24 cellular contexts compared by ENCODE assay signal in genomic region chr9:36431078-36431477, GRCh38. TPM values are rescaled to one million over a fixed set of nuclear protein-coding genes. Genes with fewer than 3 reads are reported as not detected.
A peak's percentile ranks its signal among the peaks of the same experiment; 100 is the strongest.
DNase-seq lines count a peak whose midpoint lies in the region; ATAC-seq, FAIRE-seq and TF ChIP-seq lines count a peak whose summit lies in the region.
"Had no signal": no experiment of that assay in that cellular context is flagged by ENCODE, and none has a peak within 500 bp of the region (broad histone marks: within the 10 kb centered on the region; RNA-seq: fewer than 3 reads in every experiment).

No MANE protein-coding gene starts in this region.

- peak; percentile 49; the same call in 1 of the 3 replicates for ATAC-seq in HepG2
- ATAC-seq in right lobe of liver: no peak
- ATAC-seq in GM12878: no peak
- ATAC-seq in GM18909 (IDR thresholded peaks at IDR 0.05; ENCODE audit: poor library complexity, unreplicated experiment): no peak
- ATAC-seq: K562, PC-3 had no signal

- H2AFZ ChIP-seq in HepG2 (ENCODE audit: low read length): no peak overlapping the region
- H2AFZ ChIP-seq in OCI-LY7 (ENCODE audit: low read length): no peak overlapping the region
- no peak overlapping the region for H2AFZ ChIP-seq in GM12878 (ENCODE audit: control insufficient read depth, low read depth, low read length)

- TF ChIP-seq RAD21 in HepG2 (CRISPR knock-in tag; IDR thresholded peaks at IDR 0.05) (no peak), GM12878 (IDR thresholded peaks at IDR 0.05; ENCODE audit: insufficient read depth, low read depth, low read length) (no peak)

- TF ChIP-seq POLR2A in HepG2 (IDR thresholded peaks at IDR 0.05; ENCODE audit: insufficient read depth in 1 of 2, low read depth in 2 of 2, low read length in 2 of 2) (no peak), right lobe of liver (IDR thresholded peaks at IDR 0.05) (no peak), GM12878 (IDR thresholded peaks at IDR 0.05; ENCODE audit: low read depth, low read length) (no peak), esophagus muscularis mucosa (IDR thresholded peaks at IDR 0.05; ENCODE audit: low read depth) (no peak)

- SMC1A ChIA-PET in GM12878 (lab: Charles Lee; ENCODE audit: uncharacterized antibody, unreplicated experiment): interaction anchor here (0.6 to 1.2 kb wide), 2 partner anchors 19 to 30 kb away, joined by 3 read pairs; no protein-coding TSS in a partner anchor

- DNase-seq in HepG2 (ENCODE audit: low spot score) (no peak), right lobe of liver (no peak), OCI-LY7 (ENCODE audit: low spot score) (no peak), GM12878 (ENCODE audit: low read depth, low spot score) (no peak), urothelium cell line (ENCODE audit: low spot score) (no peak), esophagus muscularis mucosa (ENCODE audit: extremely low spot score) (no peak), kidney (no peak)
- DNase-seq: 8988T, Kasumi-1, MV-4-11, NCI-H1105, NCI-H1436 treated with DMSO at 0.1 percent for 48 hours, NCI-H187 treated with DMSO at 0.1 percent for 48 hours, NCI-H2171 treated with DMSO at 0.1 percent for 48 hours, NCI-H524, NCI-H748 treated with DMSO at 0.1 percent for 48 hours, PC-3, Right ventricle myocardium superior, RPMI8226 had no signal

- CTCF ChIA-PET in HepG2 (lab: Yijun Ruan, JAX; ENCODE audit: low intra/inter-chr PET ratio, low total read pairs) (no interaction called here), OCI-LY7 (lab: Charles Lee; ENCODE audit: unreplicated experiment) (no interaction called here), GM12878 (lab: Yijun Ruan, JAX) (interaction anchor here (0.6 to 1.9 kb wide), 3 partner anchors 24 to 125 kb away, joined by 3 to 7 read pairs (median 3); no protein-coding TSS in a partner anchor)

- H3K27ac ChIP-seq in HepG2 (ENCODE audit: extremely low read length, insufficient read depth, low read length) (no peak overlapping the region), right lobe of liver (no peak overlapping the region), OCI-LY7 (ENCODE audit: low read depth, low read length, poor library complexity, severe bottlenecking) (no peak overlapping the region), GM12878 (ENCODE audit: control insufficient read depth, insufficient read depth) (no peak overlapping the region), esophagus muscularis mucosa (replicated peaks in 1 of 4) (no peak overlapping the region), kidney (ENCODE audit: low read depth in 2 of 2, low read length in 2 of 2) (no peak overlapping the region)
- H3K27ac ChIP-seq: SJSA1 had no signal

- RAD21 ChIA-PET in GM12878 (lab: Charles Lee; ENCODE audit: unreplicated experiment): interaction anchor here (1.1 kb wide), 1 partner anchor 24 kb away, joined by 5 read pairs; no protein-coding TSS in a partner anchor

- H3K9ac ChIP-seq in HepG2 (ENCODE audit: insufficient read depth, low read depth, low read length): no peak overlapping the region
- no peak overlapping the region for H3K9ac ChIP-seq in GM12878 (ENCODE audit: control insufficient read depth, insufficient read depth, low read length)
- H3K9ac ChIP-seq in kidney (ENCODE audit: low read length in 2 of 2): no peak overlapping the region

- BruUV-seq in HepG2 (replicated peaks; lab: Mats Ljungman, UMichigan) (no TSS peak), OCI-LY7 (replicated peaks; lab: Mats Ljungman, UMichigan) (no TSS peak), GM12878 (replicated peaks; lab: Mats Ljungman, UMichigan) (no TSS peak)

- FAIRE-seq in HepG2 (lab: Jason Lieb, UNC): no peak
- no peak for FAIRE-seq in GM12878 (lab: Jason Lieb, UNC)
- FAIRE-seq in urothelium cell line (lab: Jason Lieb, UNC): peak; percentile 35
- FAIRE-seq in kidney (lab: Jason Lieb, UNC): no peak
- FAIRE-seq: GM12892, K562 had no signal

- intact Hi-C loops in HepG2 (cut with micrococcal nuclease; ENCODE audit: unreplicated experiment) (no loop called here), right lobe of liver (cut with DNase I) (no loop called here), OCI-LY7 (cut with micrococcal nuclease; ENCODE audit: unreplicated experiment) (loop anchor here (1.0 kb wide), 1 partner anchor 12 kb away; no protein-coding TSS in a partner anchor), GM12878 (cut with micrococcal nuclease; ENCODE audit: unreplicated experiment) (no loop called here), esophagus muscularis mucosa (cut with DNase I) (no loop called here), kidney (cut with DNase I) (no loop called here)

- H3K36me3 ChIP-seq in HepG2 (replicated peaks in 1 of 2; ENCODE audit: control insufficient read depth in 1 of 2, insufficient read depth in 2 of 2, low read length in 2 of 2) (no peaks in the 10 kb centered on the region; a peak in 1 of 5 replicates), right lobe of liver (no peaks in the 10 kb centered on the region), OCI-LY7 (ENCODE audit: insufficient read depth, low read length) (peaks cover 4% of the 10 kb centered on the region; the same call in 1 of the 2 replicates), GM12878 (ENCODE audit: control insufficient read depth in 2 of 2, insufficient read depth in 2 of 2, low read length in 1 of 2) (no peaks in the 10 kb centered on the region; a peak in 1 of 4 replicates), esophagus muscularis mucosa (peaks cover 0 to 10% (median 0%) of the 10 kb centered on the region in 4 donors), kidney (ENCODE audit: control insufficient read depth in 1 of 2, insufficient read depth in 2 of 2, low read length in 2 of 2) (no peaks in the 10 kb centered on the region)
- H3K36me3 ChIP-seq: HAP-1, SJSA1 had no signal

- no peaks in the 10 kb centered on the region for H3K9me2 ChIP-seq in OCI-LY7 (ENCODE audit: insufficient read depth, low read length)

- no peaks in the 10 kb centered on the region for H3K27me3 ChIP-seq in HepG2 (ENCODE audit: control insufficient read depth in 1 of 2, insufficient read depth in 2 of 2, low read length in 2 of 2)
- H3K27me3 ChIP-seq in right lobe of liver: no peaks in the 10 kb centered on the region
- H3K27me3 ChIP-seq in GM12878 (replicated peaks in 1 of 2; ENCODE audit: control insufficient read depth in 2 of 2, insufficient read depth in 2 of 2, low read length in 1 of 2): no peaks in the 10 kb centered on the region
- no peaks in the 10 kb centered on the region for H3K27me3 ChIP-seq in esophagus muscularis mucosa
- H3K27me3 ChIP-seq: SJSA1 had no signal

- H3K4me1 ChIP-seq in HepG2 (ENCODE audit: insufficient read depth, low read length) (no peaks in the 10 kb centered on the region), right lobe of liver (peaks cover 0 to 3% (median 0%) of the 10 kb centered on the region in 4 donors), OCI-LY7 (ENCODE audit: insufficient read depth, low read length, poor library complexity, severe bottlenecking) (no peaks in the 10 kb centered on the region), GM12878 (ENCODE audit: control insufficient read depth, insufficient read depth, low read length) (no peaks in the 10 kb centered on the region), esophagus muscularis mucosa (no peaks in the 10 kb centered on the region), kidney (ENCODE audit: control insufficient read depth in 1 of 2, insufficient read depth in 1 of 2, low read depth in 1 of 2, low read length in 2 of 2) (no peaks in the 10 kb centered on the region)
- H3K4me1 ChIP-seq: SJSA1 had no signal

- TF ChIP-seq EP300 in HepG2 (IDR thresholded peaks at IDR 0.05; ENCODE audit: low read depth in 2 of 2, low read length in 2 of 2): no peak
- no peak for TF ChIP-seq EP300 in HepG2 (CRISPR knock-in tag; IDR thresholded peaks at IDR 0.05; ENCODE audit: borderline replicate concordance)
- TF ChIP-seq EP300 in GM12878 (IDR thresholded peaks at IDR 0.05; ENCODE audit: borderline replicate concordance in 1 of 2, control insufficient read depth in 1 of 2, low read depth in 2 of 2, low read length in 2 of 2): no peak
- TF ChIP-seq EP300 in esophagus muscularis mucosa (IDR thresholded peaks at IDR 0.05): no peak

- no peak for TF ChIP-seq CTCF in HepG2 (CRISPR knock-in tag; IDR thresholded peaks at IDR 0.05)
- TF ChIP-seq CTCF in right lobe of liver (IDR thresholded peaks at IDR 0.05): no peak
- peak; percentile 38; the same call in 1 of the 2 replicates for TF ChIP-seq CTCF in OCI-LY7 (conservative IDR thresholded peaks at IDR 0.05; ENCODE audit: low read length)
- no peak for TF ChIP-seq CTCF in GM12878 (IDR thresholded peaks at IDR 0.05 in 2 of 3, conservative IDR thresholded peaks at IDR 0.05 in 1 of 3; ENCODE audit: control insufficient read depth in 2 of 3, extremely low read depth in 1 of 3, insufficient read depth in 1 of 3, low read depth in 3 of 3, low read length in 3 of 3)
- TF ChIP-seq CTCF in esophagus muscularis mucosa (IDR thresholded peaks at IDR 0.05): no peak
- TF ChIP-seq CTCF in kidney (IDR thresholded peaks at IDR 0.05; ENCODE audit: borderline replicate concordance, extremely low read depth, insufficient read depth): no peak

- no peak overlapping the region for H3K4me2 ChIP-seq in HepG2 (ENCODE audit: low read depth, low read length)
- no peak overlapping the region for H3K4me2 ChIP-seq in OCI-LY7 (ENCODE audit: low read length)
- H3K4me2 ChIP-seq in GM12878 (ENCODE audit: control insufficient read depth, insufficient read depth): no peak overlapping the region

- H3K9me3 ChIP-seq in HepG2 (ENCODE audit: low read length): no peaks in the 10 kb centered on the region
- no peaks in the 10 kb centered on the region for H3K9me3 ChIP-seq in right lobe of liver
- H3K9me3 ChIP-seq in OCI-LY7 (ENCODE audit: low read length): no peaks in the 10 kb centered on the region
- H3K9me3 ChIP-seq in GM12878 (replicated peaks; ENCODE audit: control insufficient read depth, insufficient read depth, low read length): no peaks in the 10 kb centered on the region
- no peaks in the 10 kb centered on the region for H3K9me3 ChIP-seq in esophagus muscularis mucosa
- no peaks in the 10 kb centered on the region for H3K9me3 ChIP-seq in kidney (ENCODE audit: control insufficient read depth in 1 of 2, low read length in 2 of 2)
- H3K9me3 ChIP-seq: HAP-1, SJSA1 had no signal

- 95% methylated on average over 4 of the region's 4 CpGs for WGBS in HepG2 (ENCODE audit: low lambda C conversion rate)
- 88% methylated on average over 4 of the region's 4 CpGs for WGBS in right lobe of liver (ENCODE audit: insufficient coverage, low coverage, low lambda C conversion rate, missing lambda C conversion rate)
- WGBS in GM12878 (ENCODE audit: insufficient coverage, insufficient replicate concordance, low lambda C conversion rate, missing lambda C conversion rate): 64% methylated on average over 4 of the region's 4 CpGs
- 94% methylated on average over 4 of the region's 4 CpGs for WGBS in esophagus muscularis mucosa

- H3K79me2 ChIP-seq in HepG2 (ENCODE audit: insufficient read depth, low read length): peaks cover 3% of the 10 kb centered on the region
- H3K79me2 ChIP-seq in OCI-LY7 (ENCODE audit: insufficient read depth, low read depth, low read length): no peaks in the 10 kb centered on the region
- peaks cover 3% of the 10 kb centered on the region for H3K79me2 ChIP-seq in GM12878 (ENCODE audit: control insufficient read depth, insufficient read depth, low read length)

- H4K20me1 ChIP-seq in HepG2 (ENCODE audit: insufficient read depth, low read length) (no peaks in the 10 kb centered on the region), OCI-LY7 (ENCODE audit: insufficient read depth, low read length) (peaks cover 4% of the 10 kb centered on the region; the same call in 1 of the 2 replicates), GM12878 (ENCODE audit: control insufficient read depth, insufficient read depth) (no peaks in the 10 kb centered on the region)

- POLR2A ChIA-PET in HepG2 (lab: Yijun Ruan, JAX) (no interaction called here), OCI-LY7 (lab: Charles Lee) (interaction anchor here (0.9 kb wide), 1 partner anchor 10 kb away, joined by 3 read pairs; no protein-coding TSS in a partner anchor), GM12878 (lab: Charles Lee) (no interaction called here)

- no peak overlapping the region for H3K4me3 ChIP-seq in HepG2 (replicated peaks in 1 of 3; ENCODE audit: insufficient read depth in 1 of 3, low read depth in 2 of 3, low read length in 3 of 3)
- H3K4me3 ChIP-seq in right lobe of liver: no peak overlapping the region
- H3K4me3 ChIP-seq in OCI-LY7 (ENCODE audit: low read depth, low read length, poor library complexity, severe bottlenecking): no peak overlapping the region
- no peak overlapping the region for H3K4me3 ChIP-seq in GM12878
- H3K4me3 ChIP-seq in esophagus muscularis mucosa: no peak overlapping the region
- H3K4me3 ChIP-seq in kidney (ENCODE audit: low read length in 2 of 2): no peak overlapping the region
- H3K4me3 ChIP-seq: HAP-1, K562, SJSA1 had no signal

- in situ Hi-C loops in HepG2 (cut with HindIII; ENCODE audit: extremely low pct_ligation_motif_present, low pct_unique_long_range_greater_than_20kb): no loop called here
- in situ Hi-C loops in GM12878 (cut with MboI): no loop called here

RNA-seq across cellular contexts. Expression of gene RNF38, which starts 31.0 kb away (rescaled TPM):
- 9.1 and 16.2 TPM in 2 replicates for total RNA-seq in HepG2 (2016; rRNA removed; fragmentation: Illumina TruSeq; extraction: Trizol)
- total RNA-seq in HepG2 (2016; cell fraction: cytosol; rRNA removed; fragmentation: Illumina TruSeq; extraction: Trizol; ENCODE audit: low read depth): 6.7 and 7.6 TPM in 2 replicates
- 8.0 and 14.4 TPM in 2 replicates for total RNA-seq in HepG2 (2016; cell fraction: insoluble cytoplasmic fraction; rRNA removed; fragmentation: Illumina TruSeq; extraction: Trizol)
- 13.6 and 14.3 TPM in 2 replicates for total RNA-seq in HepG2 (2016; cell fraction: membrane; rRNA removed; fragmentation: Illumina TruSeq; extraction: Trizol)
- 10.3 and 11.7 TPM in 2 replicates for total RNA-seq in HepG2 (2016; cell fraction: nucleus; rRNA removed; fragmentation: Illumina TruSeq; extraction: Trizol)
- 24.8 and 32.1 TPM in 2 replicates for polyA plus RNA-seq in HepG2 (2011; rRNA removed)
- 18.3 and 19.4 TPM in 2 replicates for polyA plus RNA-seq in HepG2 (2011; cell fraction: cytosol; rRNA removed)
- polyA plus RNA-seq in HepG2 (2011; cell fraction: nucleus; rRNA removed): 18.0 and 18.4 TPM in 2 replicates
- 13.1 and 14.4 TPM in 2 replicates for polyA plus RNA-seq in HepG2 (2012)
- 1.8 and 2.4 TPM in 2 replicates for polyA plus RNA-seq in HepG2 (2016; cell fraction: cytosol; fragmentation: Illumina TruSeq; extraction: Trizol; ENCODE audit: low read depth)
- 18.8 and 19.6 TPM in 2 replicates for polyA plus RNA-seq in HepG2 (2016; cell fraction: insoluble cytoplasmic fraction; fragmentation: Illumina TruSeq; extraction: Trizol; ENCODE audit: low read depth)
- polyA plus RNA-seq in HepG2 (2016; cell fraction: membrane; fragmentation: Illumina TruSeq; extraction: Trizol; ENCODE audit: low read depth): 8.9 and 9.0 TPM in 2 replicates
- polyA plus RNA-seq in HepG2 (2016; cell fraction: nucleus; fragmentation: Illumina TruSeq; extraction: Trizol; ENCODE audit: insufficient read depth, low read depth): 14.3 and 15.2 TPM in 2 replicates
- polyA minus RNA-seq in HepG2 (2011; rRNA and poly(A)+ RNA removed; ENCODE audit: low replicate concordance): 76.4 and 85.4 TPM in 2 replicates
- 15.9 and 21.4 TPM in 2 replicates for polyA minus RNA-seq in HepG2 (2011; cell fraction: cytosol; rRNA and poly(A)+ RNA removed)
- polyA minus RNA-seq in HepG2 (2011; cell fraction: nucleus; rRNA and poly(A)+ RNA removed): 24.9 and 25.5 TPM in 2 replicates
- total RNA-seq in right lobe of liver: 10 to 100 TPM in 4 of 6 experiments, 1 to 10 TPM in 2; 6.8 to 13.5 (median 11.9) TPM
- total RNA-seq in OCI-LY7 (2014; rRNA removed; shearing (Covaris generic)): 5.7 and 9.0 TPM in 2 replicates
- 25.5 and 30.5 TPM in 2 replicates for total RNA-seq in OCI-LY7 (2022)
- 36.3 and 41.7 TPM in 2 replicates for total RNA-seq in GM12878 (2013; cell fraction: nucleolus; rRNA removed)
- 10.4 and 13.3 TPM in 2 replicates for total RNA-seq in GM12878 (2014; rRNA removed)
- 16.4 and 16.7 TPM in 2 replicates for total RNA-seq in GM12878 (2014; rRNA removed; fragmentation: Illumina TruSeq; extraction: Trizol)
- 31.3 and 34.7 TPM in 2 replicates for total RNA-seq in GM12878 (2021)
- polyA plus RNA-seq in GM12878 (2011; ENCODE audit: low read depth): 10.2 TPM
- polyA plus RNA-seq in GM12878 (2011; rRNA removed): 24.7 and 32.0 TPM in 2 replicates
- 27.9 and 28.9 TPM in 2 replicates for polyA plus RNA-seq in GM12878 (2011; cell fraction: cytosol; rRNA removed)
- 25.6 and 30.9 TPM in 2 replicates for polyA plus RNA-seq in GM12878 (2011; cell fraction: nucleus; rRNA removed)
- 14.4 and 16.1 TPM in 2 replicates for polyA plus RNA-seq in GM12878 (2012)
- polyA plus RNA-seq in GM12878 (2014; fragmentation: Illumina TruSeq; extraction: Trizol): 24.0 and 29.1 TPM in 2 replicates
- 1 to 10 TPM; 5.1 to 7.3 TPM for polyA plus RNA-seq in GM12878 (2014; fragmentation: Nextera tagmentation; extraction: Ambion mirVana)
- polyA plus RNA-seq in GM12878 (2014; rRNA removed): 13.7 and 15.6 TPM in 2 replicates
- polyA plus RNA-seq in GM12878 (2016; fragmentation: Nextera tagmentation; extraction: Ambion mirVana): 10 to 100 TPM; 11.4 to 11.7 TPM
- 58.2 and 99.3 TPM in 2 replicates for polyA minus RNA-seq in GM12878 (2011; rRNA and poly(A)+ RNA removed)
- 15.2 and 16.6 TPM in 2 replicates for polyA minus RNA-seq in GM12878 (2011; cell fraction: cytosol; rRNA and poly(A)+ RNA removed)
- 15.1 and 29.4 TPM in 2 replicates for polyA minus RNA-seq in GM12878 (2011; cell fraction: nucleus; rRNA and poly(A)+ RNA removed)
- 10 to 100 TPM; 40.7 to 63.1 (median 49.1) TPM for total RNA-seq in esophagus muscularis mucosa
- 48.3 TPM for total RNA-seq in kidney
- 10.7 TPM for polyA plus RNA-seq in kidney (ENCODE audit: insufficient read depth, low read depth, low replicate concordance)

Comparison
In these comparisons a context has a peak if more than half of its experiments do, and no peak if none do; other contexts are left out.
1. Of the 75 proteins assayed by ChIP-seq in both HepG2 and GM12878: peak only in HepG2: none; only in GM12878: BCL3; in both: none; in neither: 74.